In the genomic region with DNA sequence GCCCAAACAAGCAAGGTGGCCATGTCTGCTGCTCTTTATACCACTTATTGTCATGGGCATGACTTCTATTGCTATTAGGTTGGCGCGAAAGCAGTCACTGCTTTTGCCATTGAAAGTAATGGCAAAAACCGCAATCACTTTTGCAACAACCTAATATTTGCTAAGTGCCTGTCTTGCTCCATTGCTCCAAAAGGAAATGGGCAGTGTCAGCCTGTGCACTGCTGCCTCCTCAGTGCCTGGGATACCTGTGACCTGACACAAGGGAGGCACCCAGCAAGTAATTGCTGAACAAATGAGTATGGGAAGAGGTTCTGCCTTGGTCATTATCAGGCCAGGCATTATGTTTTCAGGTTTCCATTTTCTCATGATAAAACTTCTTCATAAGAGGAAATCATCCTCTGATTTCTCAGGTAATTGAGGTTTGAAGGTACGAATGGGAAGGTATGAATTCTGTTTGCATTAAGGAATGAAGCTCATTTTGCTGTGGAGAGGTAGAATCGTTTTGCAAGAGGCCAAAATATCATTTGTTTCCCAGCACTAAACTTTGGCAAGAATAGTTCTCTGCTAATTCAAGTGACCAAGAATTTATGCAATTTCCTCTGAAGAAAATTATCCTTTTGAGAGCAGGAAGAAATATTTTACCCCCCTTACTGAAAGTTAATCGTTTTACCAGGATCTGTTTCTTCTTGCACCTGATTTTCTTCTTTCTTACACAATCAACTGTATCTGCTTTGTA, we compare ENCODE assay signal across 13 cellular contexts.
DNase-seq lines count a peak whose midpoint lies in the region; ATAC-seq and TF ChIP-seq lines count a peak whose summit lies in the region.
"Had no signal": no experiment of that assay in that cellular context is flagged by ENCODE, and none has a peak within 500 bp of the region (broad histone marks: within the 10 kb centered on the region; RNA-seq: fewer than 3 reads in every experiment).

No MANE protein-coding gene starts in this region.

- no peak for TF ChIP-seq CTCF in esophagus squamous epithelium (IDR thresholded peaks at IDR 0.05)
- TF ChIP-seq CTCF in omental fat pad (IDR thresholded peaks at IDR 0.05): no peak
- TF ChIP-seq CTCF in uterus (IDR thresholded peaks at IDR 0.05): no peak

- intact Hi-C loops in esophagus squamous epithelium (cut with DNase I) (no loop called here), uterus (cut with DNase I; ENCODE audit: low total_unique reads) (no loop called here)

- WGBS in esophagus squamous epithelium, 2 donors: 37 to 60% methylated on average over 4 to 6 of the region's 6 CpGs

- H3K9me3 ChIP-seq in esophagus squamous epithelium (no peaks in the 10 kb centered on the region), uterus (no peaks in the 10 kb centered on the region)
- H3K9me3 ChIP-seq: SJCRH30 had no signal

- CTCF ChIA-PET in HEK293T (lab: Yijun Ruan, JAX): no interaction called here

- ATAC-seq in omental fat pad (ENCODE audit: low FRiP score) (peak; percentile 51), HG02870 (IDR thresholded peaks at IDR 0.05; ENCODE audit: unreplicated experiment) (no peak)
- ATAC-seq: activated T-cell treated with anti-CD3 and anti-CD28 coated beads, Interleukin-2, amount 50 U/mL, for 72 hours had no signal

- H3K27me3 ChIP-seq in esophagus squamous epithelium (no peaks in the 10 kb centered on the region), uterus (no peaks in the 10 kb centered on the region)
- H3K27me3 ChIP-seq: foreskin keratinocyte, SJCRH30 had no signal

- DNase-seq in SKM-1 treated with dmso at 0.1 percent for 144 hours (lab: John Stamatoyannopoulos, UW; ENCODE audit: unreplicated experiment) (peak; percentile 56), SKM-1 (lab: John Stamatoyannopoulos, UW; ENCODE audit: unreplicated experiment) (no peak), esophagus squamous epithelium (lab: John Stamatoyannopoulos, UW) (no peak), omental fat pad (ENCODE audit: low spot score) (no peak), uterus (no peak), T-helper 1 cell (no peak), HEK293T (ENCODE audit: extremely low spot score) (no peak)
- DNase-seq: activated CD4-positive, CD25-positive, alpha-beta regulatory T cell; activated T-cell treated with anti-CD3 and anti-CD28 coated beads, Interleukin-2, amount 50 U/mL, for 72 hours; MM.1S; SJCRH30 had no signal

- H3K4me3 ChIP-seq in esophagus squamous epithelium (no peak overlapping the region), uterus (no peak overlapping the region)
- H3K4me3 ChIP-seq: SJCRH30 had no signal

- TF ChIP-seq POLR2A in esophagus squamous epithelium (IDR thresholded peaks at IDR 0.05): no peak
- no peak for TF ChIP-seq POLR2A in uterus (IDR thresholded peaks at IDR 0.05)

- no peaks in the 10 kb centered on the region for H3K36me3 ChIP-seq in esophagus squamous epithelium
- H3K36me3 ChIP-seq in uterus: no peaks in the 10 kb centered on the region
- H3K36me3 ChIP-seq: SJCRH30 had no signal

- POLR2A ChIA-PET in HEK293T (lab: Yijun Ruan, JAX): no interaction called here

- H3K4me1 ChIP-seq in esophagus squamous epithelium (peaks cover 6 to 33% (median 11%) of the 10 kb centered on the region in 3 donors), uterus (no peaks in the 10 kb centered on the region)

- H3K27ac ChIP-seq in esophagus squamous epithelium (peak overlapping the region; percentile 21 to 91 (median 75)), uterus (peak overlapping the region; percentile 65 to 78)
- H3K27ac ChIP-seq: foreskin keratinocyte, SJCRH30 had no signal

TF ChIP-seq in HEK293T, 16 proteins besides CTCF, POLR2A, EP300 and RAD21:
- TF ChIP-seq ARNT (IDR thresholded peaks at IDR 0.05): no peak
- no peak for TF ChIP-seq LEF1 (IDR thresholded peaks at IDR 0.05; ENCODE audit: borderline replicate concordance)
- no peak for TF ChIP-seq CTBP1 (IDR thresholded peaks at IDR 0.05; ENCODE audit: borderline replicate concordance)
- TF ChIP-seq SUZ12 (IDR thresholded peaks at IDR 0.05): no peak
- no peak for TF ChIP-seq SP1 (IDR thresholded peaks at IDR 0.05)
- TF ChIP-seq ELF4 (IDR thresholded peaks at IDR 0.05): no peak
- TF ChIP-seq, protein P1, sequence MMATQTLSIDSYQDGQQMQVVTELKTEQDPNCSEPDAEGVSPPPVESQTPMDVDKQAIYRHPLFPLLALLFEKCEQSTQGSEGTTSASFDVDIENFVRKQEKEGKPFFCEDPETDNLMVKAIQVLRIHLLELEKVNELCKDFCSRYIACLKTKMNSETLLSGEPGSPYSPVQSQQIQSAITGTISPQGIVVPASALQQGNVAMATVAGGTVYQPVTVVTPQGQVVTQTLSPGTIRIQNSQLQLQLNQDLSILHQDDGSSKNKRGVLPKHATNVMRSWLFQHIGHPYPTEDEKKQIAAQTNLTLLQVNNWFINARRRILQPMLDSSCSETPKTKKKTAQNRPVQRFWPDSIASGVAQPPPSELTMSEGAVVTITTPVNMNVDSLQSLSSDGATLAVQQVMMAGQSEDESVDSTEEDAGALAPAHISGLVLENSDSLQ (IDR thresholded peaks at IDR 0.05): no peak
- no peak for TF ChIP-seq L3MBTL2 (conservative IDR thresholded peaks at IDR 0.05)
- no peak for TF ChIP-seq ZNF384 (IDR thresholded peaks at IDR 0.05)
- no peak for TF ChIP-seq TARDBP (IDR thresholded peaks at IDR 0.05)
- TF ChIP-seq FOXM1 (IDR thresholded peaks at IDR 0.05; ENCODE audit: borderline replicate concordance): no peak
- no peak for TF ChIP-seq FOXK2 (IDR thresholded peaks at IDR 0.05)
- no peak for TF ChIP-seq HDGF (IDR thresholded peaks at IDR 0.05; ENCODE audit: borderline replicate concordance)
